1 cellular context compared by ENCODE assay signal in genomic region chr19:10269333-10270179, GRCh38.
TF ChIP-seq lines count a peak whose summit lies in the region.

No MANE protein-coding gene starts in this region.

TF ChIP-seq in K562, 482 proteins besides CTCF, POLR2A, EP300 and RAD21 (continued from another document):
- TF ChIP-seq, protein P1, sequence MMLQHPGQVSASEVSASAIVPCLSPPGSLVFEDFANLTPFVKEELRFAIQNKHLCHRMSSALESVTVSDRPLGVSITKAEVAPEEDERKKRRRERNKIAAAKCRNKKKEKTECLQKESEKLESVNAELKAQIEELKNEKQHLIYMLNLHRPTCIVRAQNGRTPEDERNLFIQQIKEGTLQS (IDR thresholded peaks at IDR 0.05), result no peak
- TF ChIP-seq, protein P1 (CRISPR knock-in tag; conservative IDR thresholded peaks at IDR 0.05), result 0 out of 2 replicates have a peak, but pooled peaks have one; percentile 8
- TF ChIP-seq ZBTB7A (IDR thresholded peaks at IDR 0.05; ENCODE audit: borderline replicate concordance, control insufficient read depth, low read depth, low read length) (peak; percentile 94), HMGN3 (IDR thresholded peaks at IDR 0.05; ENCODE audit: borderline replicate concordance, extremely low read depth, insufficient read length, low read depth, low read length) (peak; percentile 23), EP400 (IDR thresholded peaks at IDR 0.05) (peak; percentile 55), LCOR (CRISPR knock-in tag; IDR thresholded peaks at IDR 0.05) (0 out of 2 replicates have a peak, but pooled peaks have one; percentile 59), ELK1 (CRISPR knock-in tag; IDR thresholded peaks at IDR 0.05) (no peak), KLF16 (IDR thresholded peaks at IDR 0.05) (peak; percentile 32; the same call in 1 of the 2 replicates), ZNF639 (CRISPR knock-in tag; conservative IDR thresholded peaks at IDR 0.05 in 1 of 2, IDR thresholded peaks at IDR 0.05 in 1 of 2) (peak in 1 of 2 experiments; percentile 11; a peak in 1 of 4 replicates), ZNF140 (CRISPR knock-in tag; IDR thresholded peaks at IDR 0.05) (no peak), STAT6 (CRISPR knock-in tag; IDR thresholded peaks at IDR 0.05) (peak; percentile 46; the same call in 1 of the 2 replicates), CEBPB (tag; IDR thresholded peaks at IDR 0.05) (0 out of 2 replicates have a peak, but pooled peaks have one; percentile 22), TAF1 (IDR thresholded peaks at IDR 0.05; ENCODE audit: control insufficient read depth, extremely low read depth, insufficient read depth, low read length, severe bottlenecking) (peak; percentile 2), PREB (CRISPR knock-in tag; IDR thresholded peaks at IDR 0.05) (0 out of 2 replicates have a peak, but pooled peaks have one; percentile 15), NRF1 (conservative IDR thresholded peaks at IDR 0.05 in 1 of 2, IDR thresholded peaks at IDR 0.05 in 1 of 2) (peak; percentile 19 to 40; a peak in 2 of 4 replicates), KDM1A (IDR thresholded peaks at IDR 0.05) (peak in 1 of 2 experiments; percentile 57; a peak in 1 of 4 replicates), POLR2AphosphoS2 (IDR thresholded peaks at IDR 0.05; ENCODE audit: low read length) (no peak), MIER1 (IDR thresholded peaks at IDR 0.05; ENCODE audit: low read depth) (no peak), SRSF7 (optimal IDR thresholded peaks at IDR 0.05; ENCODE audit: low read depth, low read length) (no peak), CREB1 (IDR thresholded peaks at IDR 0.05) (no peak), CREB1 (CRISPR knock-in tag; IDR thresholded peaks at IDR 0.05) (peak; percentile 38; the same call in 1 of the 2 replicates), LARP7 (IDR thresholded peaks at IDR 0.05) (0 out of 2 replicates have a peak, but pooled peaks have one; percentile 8), SMARCA4 (IDR thresholded peaks at IDR 0.05) (no peak), KDM2B (CRISPR knock-in tag; IDR thresholded peaks at IDR 0.05) (no peak), ARID2 (IDR thresholded peaks at IDR 0.05) (peak; percentile 97), NCOA6 (IDR thresholded peaks at IDR 0.05) (no peak), FOXJ2 (tag; IDR thresholded peaks at IDR 0.05) (no peak), CBFB (CRISPR knock-in tag; IDR thresholded peaks at IDR 0.05) (0 out of 2 replicates have a peak, but pooled peaks have one; percentile 21), RBM22 (IDR thresholded peaks at IDR 0.05; ENCODE audit: low read depth, low read length, poor library complexity, severe bottlenecking) (peak; percentile 16), SMARCA5 (IDR thresholded peaks at IDR 0.05) (peak; percentile 25; the same call in 1 of the 2 replicates), ETV5 (CRISPR knock-in tag; IDR thresholded peaks at IDR 0.05; ENCODE audit: low read depth) (peak; percentile 48; the same call in 1 of the 2 replicates), ZKSCAN8 (CRISPR knock-in tag; IDR thresholded peaks at IDR 0.05) (peak; percentile 95), ZKSCAN1 (IDR thresholded peaks at IDR 0.05; ENCODE audit: low read depth, low read length) (peak; percentile 100), SP1 (CRISPR knock-in tag; IDR thresholded peaks at IDR 0.05) (0 out of 2 replicates have a peak, but pooled peaks have one; percentile 58), ATF1 (CRISPR knock-in tag; IDR thresholded peaks at IDR 0.05) (no peak), ATF1 (tag; IDR thresholded peaks at IDR 0.05) (no peak), ZNF121 (CRISPR knock-in tag; conservative IDR thresholded peaks at IDR 0.05) (peak; percentile 50; the same call in 1 of the 2 replicates), ATF7 (IDR thresholded peaks at IDR 0.05) (peak; percentile 50; the same call in 1 of the 2 replicates), POLR2G (IDR thresholded peaks at IDR 0.05; ENCODE audit: low read depth, low read length) (peak; percentile 34; the same call in 1 of the 2 replicates), RFX1 (IDR thresholded peaks at IDR 0.05) (peak; percentile 59; the same call in 1 of the 2 replicates), ZFPM2 (CRISPR knock-in tag; IDR thresholded peaks at IDR 0.05) (no peak), HDAC3 (IDR thresholded peaks at IDR 0.05; ENCODE audit: borderline replicate concordance, partially characterized antibody) (no peak), ADNP (tag; IDR thresholded peaks at IDR 0.05) (peak; percentile 77; the same call in 1 of the 2 replicates), MYC (IDR thresholded peaks at IDR 0.05; ENCODE audit: low read depth, low read length) (peak; percentile 84), MYC (CRISPR knock-in tag; IDR thresholded peaks at IDR 0.05; ENCODE audit: borderline replicate concordance, low read depth) (peak; percentile 66; the same call in 1 of the 2 replicates), HDGF (IDR thresholded peaks at IDR 0.05) (0 out of 2 replicates have a peak, but pooled peaks have one; percentile 49), ZZZ3 (IDR thresholded peaks at IDR 0.05) (no peak), STAG1 (CRISPR knock-in tag; IDR thresholded peaks at IDR 0.05; ENCODE audit: borderline replicate concordance) (peak; percentile 90; the same call in 1 of the 2 replicates), GABPB1 (CRISPR knock-in tag; IDR thresholded peaks at IDR 0.05) (peak; percentile 55; the same call in 1 of the 2 replicates)
- TF ChIP-seq, protein P2, sequence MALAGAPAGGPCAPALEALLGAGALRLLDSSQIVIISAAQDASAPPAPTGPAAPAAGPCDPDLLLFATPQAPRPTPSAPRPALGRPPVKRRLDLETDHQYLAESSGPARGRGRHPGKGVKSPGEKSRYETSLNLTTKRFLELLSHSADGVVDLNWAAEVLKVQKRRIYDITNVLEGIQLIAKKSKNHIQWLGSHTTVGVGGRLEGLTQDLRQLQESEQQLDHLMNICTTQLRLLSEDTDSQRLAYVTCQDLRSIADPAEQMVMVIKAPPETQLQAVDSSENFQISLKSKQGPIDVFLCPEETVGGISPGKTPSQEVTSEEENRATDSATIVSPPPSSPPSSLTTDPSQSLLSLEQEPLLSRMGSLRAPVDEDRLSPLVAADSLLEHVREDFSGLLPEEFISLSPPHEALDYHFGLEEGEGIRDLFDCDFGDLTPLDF (CRISPR knock-in tag; IDR thresholded peaks at IDR 0.05), result peak; percentile 70; the same call in 1 of the 2 replicates
- TF ChIP-seq, protein P3, sequence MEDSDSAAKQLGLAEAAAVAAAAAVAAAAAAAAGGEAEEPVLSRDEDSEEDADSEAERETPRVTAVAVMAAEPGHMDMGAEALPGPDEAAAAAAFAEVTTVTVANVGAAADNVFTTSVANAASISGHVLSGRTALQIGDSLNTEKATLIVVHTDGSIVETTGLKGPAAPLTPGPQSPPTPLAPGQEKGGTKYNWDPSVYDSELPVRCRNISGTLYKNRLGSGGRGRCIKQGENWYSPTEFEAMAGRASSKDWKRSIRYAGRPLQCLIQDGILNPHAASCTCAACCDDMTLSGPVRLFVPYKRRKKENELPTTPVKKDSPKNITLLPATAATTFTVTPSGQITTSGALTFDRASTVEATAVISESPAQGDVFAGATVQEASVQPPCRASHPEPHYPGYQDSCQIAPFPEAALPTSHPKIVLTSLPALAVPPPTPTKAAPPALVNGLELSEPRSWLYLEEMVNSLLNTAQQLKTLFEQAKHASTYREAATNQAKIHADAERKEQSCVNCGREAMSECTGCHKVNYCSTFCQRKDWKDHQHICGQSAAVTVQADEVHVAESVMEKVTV (CRISPR knock-in tag; IDR thresholded peaks at IDR 0.05), result peak; percentile 95
- TF ChIP-seq, protein P4, sequence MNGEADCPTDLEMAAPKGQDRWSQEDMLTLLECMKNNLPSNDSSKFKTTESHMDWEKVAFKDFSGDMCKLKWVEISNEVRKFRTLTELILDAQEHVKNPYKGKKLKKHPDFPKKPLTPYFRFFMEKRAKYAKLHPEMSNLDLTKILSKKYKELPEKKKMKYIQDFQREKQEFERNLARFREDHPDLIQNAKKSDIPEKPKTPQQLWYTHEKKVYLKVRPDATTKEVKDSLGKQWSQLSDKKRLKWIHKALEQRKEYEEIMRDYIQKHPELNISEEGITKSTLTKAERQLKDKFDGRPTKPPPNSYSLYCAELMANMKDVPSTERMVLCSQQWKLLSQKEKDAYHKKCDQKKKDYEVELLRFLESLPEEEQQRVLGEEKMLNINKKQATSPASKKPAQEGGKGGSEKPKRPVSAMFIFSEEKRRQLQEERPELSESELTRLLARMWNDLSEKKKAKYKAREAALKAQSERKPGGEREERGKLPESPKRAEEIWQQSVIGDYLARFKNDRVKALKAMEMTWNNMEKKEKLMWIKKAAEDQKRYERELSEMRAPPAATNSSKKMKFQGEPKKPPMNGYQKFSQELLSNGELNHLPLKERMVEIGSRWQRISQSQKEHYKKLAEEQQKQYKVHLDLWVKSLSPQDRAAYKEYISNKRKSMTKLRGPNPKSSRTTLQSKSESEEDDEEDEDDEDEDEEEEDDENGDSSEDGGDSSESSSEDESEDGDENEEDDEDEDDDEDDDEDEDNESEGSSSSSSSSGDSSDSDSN (IDR thresholded peaks at IDR 0.05; ENCODE audit: borderline replicate concordance in 1 of 2, low read depth in 2 of 2, low read length in 2 of 2), result 0 out of 4 replicates have a peak, but pooled peaks of 1 of the 2 experiments have one; percentile 20
- TF ChIP-seq, protein P5, sequence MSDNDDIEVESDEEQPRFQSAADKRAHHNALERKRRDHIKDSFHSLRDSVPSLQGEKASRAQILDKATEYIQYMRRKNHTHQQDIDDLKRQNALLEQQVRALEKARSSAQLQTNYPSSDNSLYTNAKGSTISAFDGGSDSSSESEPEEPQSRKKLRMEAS (CRISPR knock-in tag; IDR thresholded peaks at IDR 0.05), result peak; percentile 65
- TF ChIP-seq, protein P6, sequence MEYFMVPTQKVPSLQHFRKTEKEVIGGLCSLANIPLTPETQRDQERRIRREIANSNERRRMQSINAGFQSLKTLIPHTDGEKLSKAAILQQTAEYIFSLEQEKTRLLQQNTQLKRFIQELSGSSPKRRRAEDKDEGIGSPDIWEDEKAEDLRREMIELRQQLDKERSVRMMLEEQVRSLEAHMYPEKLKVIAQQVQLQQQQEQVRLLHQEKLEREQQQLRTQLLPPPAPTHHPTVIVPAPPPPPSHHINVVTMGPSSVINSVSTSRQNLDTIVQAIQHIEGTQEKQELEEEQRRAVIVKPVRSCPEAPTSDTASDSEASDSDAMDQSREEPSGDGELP (CRISPR knock-in tag; IDR thresholded peaks at IDR 0.05; ENCODE audit: borderline replicate concordance), result peak; percentile 82
- TF ChIP-seq, protein P7, sequence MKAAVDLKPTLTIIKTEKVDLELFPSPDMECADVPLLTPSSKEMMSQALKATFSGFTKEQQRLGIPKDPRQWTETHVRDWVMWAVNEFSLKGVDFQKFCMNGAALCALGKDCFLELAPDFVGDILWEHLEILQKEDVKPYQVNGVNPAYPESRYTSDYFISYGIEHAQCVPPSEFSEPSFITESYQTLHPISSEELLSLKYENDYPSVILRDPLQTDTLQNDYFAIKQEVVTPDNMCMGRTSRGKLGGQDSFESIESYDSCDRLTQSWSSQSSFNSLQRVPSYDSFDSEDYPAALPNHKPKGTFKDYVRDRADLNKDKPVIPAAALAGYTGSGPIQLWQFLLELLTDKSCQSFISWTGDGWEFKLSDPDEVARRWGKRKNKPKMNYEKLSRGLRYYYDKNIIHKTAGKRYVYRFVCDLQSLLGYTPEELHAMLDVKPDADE (conservative IDR thresholded peaks at IDR 0.05; ENCODE audit: control insufficient read depth, low read depth, low read length), result 0 out of 2 replicates have a peak, but pooled peaks have one; percentile 19
TF ChIP-seq in K562: peak in this region for 76.
